Comparison of ENCODE assay signal across 35 cellular contexts in genomic region chr11:76515494-76515893, GRCh38.
"Had no signal": no experiment of that assay in that cellular context is flagged by ENCODE, and none has a peak within 500 bp of the region (broad histone marks: within the 10 kb centered on the region; RNA-seq: fewer than 3 reads in every experiment).

No MANE protein-coding gene starts in this region.

- H3K27me3 ChIP-seq: esophagus muscularis mucosa, foreskin keratinocyte, gastrocnemius medialis, heart left ventricle had no signal

- H3K4me1 Mint-ChIP-seq: activated B cell treated with CpG ODN at 0.5 μM for 24 hours; activated naive CD4-positive, alpha-beta T cell treated with anti-CD3 and anti-CD28 coated beads, Interleukin-2, amount 10 ng/mL, durations not matched to agents 7 days and 5 days had no signal

- FAIRE-seq: colon had no signal

- H3K4me3 Mint-ChIP-seq: activated B cell treated with CpG ODN at 0.5 μM for 24 hours; activated CD8-positive, alpha-beta T cell treated with anti-CD3 and anti-CD28 coated beads for 36 hours; activated naive CD4-positive, alpha-beta T cell treated with anti-CD3 and anti-CD28 coated beads, Interleukin-2, amount 10 ng/mL, durations not matched to agents 7 days and 5 days; activated naive CD8-positive, alpha-beta T cell treated with anti-CD3 and anti-CD28 coated beads, Interleukin-2, amount 10 ng/mL, durations not matched to agents 7 days and 5 days; activated T-helper 1 cell treated with anti-CD3 and anti-CD28 coated beads, Interleukin-12 subunit alpha, Interleukin-12 subunit beta, Interleukin-2, Interleukin-4 antibody, amounts not matched to agents 30 ng/mL and 10 ng/mL and 1 ng/mL, durations not matched to agents 14 hours and 24 hours and 36 hours; effector memory CD8-positive, alpha-beta T cell; T-helper 17 cell; T-helper 2 cell treated with Interferon-gamma antibody and Interleukin-4, amounts not matched to agents 5 μg/mL and 100 μg/mL, for 36 hours had no signal

- H3K9me3 ChIP-seq: esophagus muscularis mucosa, gastrocnemius medialis, heart left ventricle had no signal

- H3K36me3 Mint-ChIP-seq: activated naive CD4-positive, alpha-beta T cell treated with anti-CD3 and anti-CD28 coated beads, Interleukin-2, amount 50 U/mL, for 72 hours had no signal

- H3K4me3 ChIP-seq: esophagus muscularis mucosa, gastrocnemius medialis, heart left ventricle had no signal

- H3K27ac ChIP-seq: esophagus muscularis mucosa, foreskin keratinocyte, gastrocnemius medialis, heart left ventricle, WERI-Rb-1 had no signal

- H3K27ac Mint-ChIP-seq: activated B cell treated with CpG ODN at 0.5 μM for 24 hours; activated CD8-positive, alpha-beta T cell treated with anti-CD3 and anti-CD28 coated beads for 36 hours; activated naive CD4-positive, alpha-beta T cell treated with anti-CD3 and anti-CD28 coated beads, Interleukin-2, amount 10 ng/mL, durations not matched to agents 7 days and 5 days; activated naive CD4-positive, alpha-beta T cell treated with anti-CD3 and anti-CD28 coated beads, Interleukin-2, amount 50 U/mL, for 72 hours; activated naive CD8-positive, alpha-beta T cell treated with anti-CD3 and anti-CD28 coated beads, Interleukin-2, amount 10 ng/mL, durations not matched to agents 7 days and 5 days; activated T-helper 1 cell treated with anti-CD3 and anti-CD28 coated beads, Interleukin-12 subunit alpha, Interleukin-12 subunit beta, Interleukin-2, Interleukin-4 antibody, amounts not matched to agents 30 ng/mL and 10 ng/mL and 1 ng/mL, durations not matched to agents 14 hours and 24 hours and 36 hours; activated T-helper 2 cell treated with anti-CD3 and anti-CD28 coated beads, Interferon-gamma antibody, Interleukin-2, Interleukin-4, amounts not matched to agents 10 μg/mL and 5 μg/mL and 100 μg/mL, durations not matched to agents 14 hours and 24 hours and 36 hours; effector memory CD8-positive, alpha-beta T cell; T-helper 17 cell; T-helper 2 cell treated with Interferon-gamma antibody and Interleukin-4, amounts not matched to agents 5 μg/mL and 100 μg/mL, for 36 hours had no signal

- H3K9me3 Mint-ChIP-seq: activated B cell treated with CpG ODN at 0.5 μM for 24 hours; activated CD8-positive, alpha-beta T cell treated with anti-CD3 and anti-CD28 coated beads for 36 hours; activated naive CD4-positive, alpha-beta T cell treated with anti-CD3 and anti-CD28 coated beads, Interleukin-2, amount 10 ng/mL, durations not matched to agents 7 days and 5 days; activated naive CD4-positive, alpha-beta T cell treated with anti-CD3 and anti-CD28 coated beads, Interleukin-2, amount 50 U/mL, for 72 hours; activated naive CD8-positive, alpha-beta T cell treated with anti-CD3 and anti-CD28 coated beads, Interleukin-2, amount 10 ng/mL, durations not matched to agents 7 days and 5 days; activated T-helper 1 cell treated with anti-CD3 and anti-CD28 coated beads, Interleukin-12 subunit alpha, Interleukin-12 subunit beta, Interleukin-2, Interleukin-4 antibody, amounts not matched to agents 30 ng/mL and 10 ng/mL and 1 ng/mL, durations not matched to agents 14 hours and 24 hours and 36 hours; activated T-helper 2 cell treated with anti-CD3 and anti-CD28 coated beads, Interferon-gamma antibody, Interleukin-2, Interleukin-4, amounts not matched to agents 10 μg/mL and 5 μg/mL and 100 μg/mL, durations not matched to agents 14 hours and 24 hours and 36 hours; effector memory CD8-positive, alpha-beta T cell; T-helper 2 cell treated with Interferon-gamma antibody and Interleukin-4, amounts not matched to agents 5 μg/mL and 100 μg/mL, for 36 hours had no signal

- ATAC-seq: activated CD4-positive, CD25-positive, alpha-beta regulatory T cell treated with anti-CD3 and anti-CD28 coated beads, Interleukin-2, amount 50 U/mL, for 24 hours; activated CD8-positive, alpha-beta T cell treated with anti-CD3 and anti-CD28 coated beads for 36 hours; activated naive CD4-positive, alpha-beta T cell treated with anti-CD3 and anti-CD28 coated beads, Interleukin-2, amount 50 U/mL, for 72 hours; effector memory CD8-positive, alpha-beta T cell; foreskin keratinocyte; gastrocnemius medialis; heart left ventricle; T-helper 17 cell had no signal

- DNase-seq: activated B cell treated with CpG ODN at 0.5 μM for 24 hours; activated CD4-positive, alpha-beta T cell treated with anti-CD3 and anti-CD28 coated beads for 48 hours; activated CD4-positive, alpha-beta T cell treated with anti-CD3 and anti-CD28 coated beads, Interleukin-2, amount 50 U/mL, for 1 hour; activated CD4-positive, alpha-beta T cell treated with anti-CD3 and anti-CD28 coated beads, Interleukin-2, amount 50 U/mL, for 48 hours; activated CD8-positive, alpha-beta memory T cell treated with anti-CD3 and anti-CD28 coated beads for 24 hours; activated CD8-positive, alpha-beta T cell treated with anti-CD3 and anti-CD28 coated beads for 36 hours; activated effector memory CD4-positive, alpha-beta T cell treated with anti-CD3 and anti-CD28 coated beads, Interleukin-2, amount 50 U/mL, for 16 hours; activated naive CD4-positive, alpha-beta T cell; activated naive CD4-positive, alpha-beta T cell treated with anti-CD3 and anti-CD28 coated beads, Interleukin-2, amount 10 ng/mL, durations not matched to agents 7 days and 5 days; activated naive CD8-positive, alpha-beta T cell treated with anti-CD3 and anti-CD28 coated beads, Interleukin-2, amount 10 ng/mL, durations not matched to agents 7 days and 5 days; activated T-cell treated with anti-CD3 and anti-CD28 coated beads, Interleukin-2, amount 50 U/mL, for 1 hour; activated T-cell treated with anti-CD3 and anti-CD28 coated beads, Interleukin-2, amount 50 U/mL, for 48 hours; amniotic stem cell; anterior cingulate cortex; caudate nucleus; cortex of kidney; dermis blood vessel endothelial cell; effector CD4-positive, alpha-beta T cell; effector memory CD8-positive, alpha-beta T cell; erythroblast; foreskin keratinocyte; gastrocnemius medialis; glutamatergic neuron; heart left ventricle; T-helper 1 cell; T-helper 17 cell; T1000; WERI-Rb-1 had no signal
